Comparison of ENCODE assay signal across 22 cellular contexts in the genomic region with DNA sequence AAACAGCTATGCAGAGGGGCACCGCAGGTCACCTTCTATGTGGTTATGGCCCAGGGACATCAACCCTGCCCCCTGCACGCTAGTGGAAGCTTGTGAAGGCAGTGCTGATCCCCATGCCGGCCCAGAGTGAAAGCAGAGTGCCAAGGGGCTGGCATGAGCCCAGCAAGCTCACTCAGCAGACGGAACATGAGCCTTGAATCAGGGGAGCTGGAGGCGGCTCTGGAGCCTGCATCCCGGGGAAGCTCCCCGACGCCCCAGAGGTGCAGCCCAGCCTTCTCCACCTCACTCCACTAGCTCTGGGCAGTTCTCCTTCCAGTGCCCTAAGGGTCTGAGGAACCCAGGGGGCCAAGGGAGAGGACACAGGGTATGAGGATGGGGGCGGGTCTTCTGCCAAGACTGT. TPM values are rescaled to one million over a fixed set of nuclear protein-coding genes. Genes with fewer than 3 reads are reported as not detected.
DNase-seq lines count a peak whose midpoint lies in the region; ATAC-seq and TF ChIP-seq lines count a peak whose summit lies in the region.
"Had no signal": no experiment of that assay in that cellular context is flagged by ENCODE, and none has a peak within 500 bp of the region (broad histone marks: within the 10 kb centered on the region; RNA-seq: fewer than 3 reads in every experiment).

No MANE protein-coding gene starts in this region.

- intact Hi-C loops in adrenal gland (cut with DNase I) (loop anchor here (10.0 kb wide), 2 partner anchors 138 to 398 kb away; no protein-coding TSS in a partner anchor), testis (cut with DNase I; ENCODE audit: low total_unique reads) (loop anchor here (10.0 kb wide), 1 partner anchor 118 kb away; a partner anchor contains a TSS)

- DNase-seq in adrenal gland, result peak; percentile 70 to 89 (median 82)
- DNase-seq in fibroblast of gingiva (ENCODE audit: low read depth), result peak; percentile 69
- peak; percentile 77 for DNase-seq in testis
- DNase-seq in T-helper 2 cell treated with Interferon-gamma antibody and Interleukin-4, amounts not matched to agents 5 μg/mL and 100 μg/mL, for 36 hours (ENCODE audit: low spot score), result no peak
- DNase-seq in activated T-cell treated with anti-CD3 and anti-CD28 coated beads for 4 hours, result no peak
- DNase-seq: activated naive CD4-positive, alpha-beta T cell treated with anti-CD3 and anti-CD28 coated beads for 36 hours; DMS79 treated with DMSO at 0.1 percent for 48 hours; lower lobe of right lung; NCI-H1930; NCI-H526 treated with DMSO at 0.1 percent for 48 hours; nephron progenitor cell; stimulated activated naive CD8-positive, alpha-beta T cell treated with anti-CD3 and anti-CD28 coated beads, Interleukin-15, amount 100 ng/mL, for 72 hours; T-helper 1 cell had no signal

- H3K27ac ChIP-seq in adrenal gland (peak overlapping the region in 2 of 5 donors; percentile 26 to 44), muscle layer of duodenum (ENCODE audit: low read length) (peak overlapping the region; percentile 45), testis (no peak overlapping the region)
- H3K27ac ChIP-seq: BLaER1 treated with 17β-estradiol and CSF1 and Interleukin-3, amounts not matched to agents 10 nM and 100 nM; epithelial cell of prostate had no signal

- H3K9me3 Mint-ChIP-seq in T-helper 2 cell treated with Interferon-gamma antibody and Interleukin-4, amounts not matched to agents 5 μg/mL and 100 μg/mL, for 36 hours, result no peaks in the 10 kb centered on the region
- H3K9me3 Mint-ChIP-seq: activated naive CD4-positive, alpha-beta T cell treated with anti-CD3 and anti-CD28 coated beads for 36 hours; nephron progenitor cell; stimulated activated naive CD8-positive, alpha-beta T cell treated with anti-CD3 and anti-CD28 coated beads, Interleukin-15, amount 100 ng/mL, for 72 hours had no signal

- ATAC-seq in HG02884 (IDR thresholded peaks at IDR 0.05; ENCODE audit: unreplicated experiment) (no peak), HG02852 (IDR thresholded peaks at IDR 0.05; ENCODE audit: unreplicated experiment) (no peak)
- ATAC-seq: lower lobe of right lung; Panc1; stimulated activated naive CD8-positive, alpha-beta T cell treated with anti-CD3 and anti-CD28 coated beads, Interleukin-15, amount 100 ng/mL, for 72 hours had no signal

- H3K4me3 Mint-ChIP-seq in T-helper 2 cell treated with Interferon-gamma antibody and Interleukin-4, amounts not matched to agents 5 μg/mL and 100 μg/mL, for 36 hours, result no peak overlapping the region
- H3K4me3 Mint-ChIP-seq: activated naive CD4-positive, alpha-beta T cell treated with anti-CD3 and anti-CD28 coated beads for 36 hours; nephron progenitor cell; stimulated activated naive CD8-positive, alpha-beta T cell treated with anti-CD3 and anti-CD28 coated beads, Interleukin-15, amount 100 ng/mL, for 72 hours had no signal

- WGBS in adrenal gland, 4 donors, result 31 to 61% (median 45%) methylated on average over 3 to 9 of the region's 9 CpGs
- 43 to 56% methylated on average over 4 to 9 of the region's 9 CpGs for WGBS in testis, 2 donors

- peaks cover 20% of the 10 kb centered on the region for H3K36me3 Mint-ChIP-seq in T-helper 2 cell treated with Interferon-gamma antibody and Interleukin-4, amounts not matched to agents 5 μg/mL and 100 μg/mL, for 36 hours (ENCODE audit: low read depth)

- H3K4me1 Mint-ChIP-seq in T-helper 2 cell treated with Interferon-gamma antibody and Interleukin-4, amounts not matched to agents 5 μg/mL and 100 μg/mL, for 36 hours (ENCODE audit: low read depth), result no peaks in the 10 kb centered on the region

- no peak overlapping the region for H3K4me3 ChIP-seq in adrenal gland
- H3K4me3 ChIP-seq in muscle layer of duodenum (ENCODE audit: low read depth in 1 of 2, low read length in 2 of 2), result no peak overlapping the region
- no peak overlapping the region for H3K4me3 ChIP-seq in testis
- H3K4me3 ChIP-seq: BLaER1 treated with 17β-estradiol and CSF1 and Interleukin-3, amounts not matched to agents 10 nM and 100 nM; lower lobe of right lung; skin epidermis had no signal

- no peaks in the 10 kb centered on the region for H3K27me3 ChIP-seq in adrenal gland
- H3K27me3 ChIP-seq in muscle layer of duodenum (ENCODE audit: low read depth, low read length), result no peaks in the 10 kb centered on the region
- no peaks in the 10 kb centered on the region for H3K27me3 ChIP-seq in testis
- H3K27me3 ChIP-seq: BLaER1 treated with 17β-estradiol and CSF1 and Interleukin-3, amounts not matched to agents 10 nM and 100 nM had no signal

- H3K9me3 ChIP-seq in adrenal gland (replicated peaks in 1 of 3) (no peaks in the 10 kb centered on the region), muscle layer of duodenum (ENCODE audit: control insufficient read depth in 1 of 2, low read length in 2 of 2) (no peaks in the 10 kb centered on the region), testis (no peaks in the 10 kb centered on the region)
- H3K9me3 ChIP-seq: BLaER1 treated with 17β-estradiol and CSF1 and Interleukin-3, amounts not matched to agents 10 nM and 100 nM; lower lobe of right lung had no signal

- TF ChIP-seq CTCF in adrenal gland (IDR thresholded peaks at IDR 0.05), result no peak
- no peak for TF ChIP-seq CTCF in testis (IDR thresholded peaks at IDR 0.05)

- no peak for TF ChIP-seq POLR2A in adrenal gland (IDR thresholded peaks at IDR 0.05)
- no peak for TF ChIP-seq POLR2A in testis (IDR thresholded peaks at IDR 0.05)

- H3K36me3 ChIP-seq in adrenal gland (replicated peaks in 1 of 2), result peaks cover 0 to 47% of the 10 kb centered on the region in 2 donors
- H3K36me3 ChIP-seq in muscle layer of duodenum (ENCODE audit: control insufficient read depth in 1 of 2, insufficient read depth in 2 of 2, low read length in 2 of 2), result peaks cover 25 to 33% of the 10 kb centered on the region in 2 donors
- H3K36me3 ChIP-seq in testis (ENCODE audit: low read depth, missing control alignments), result no peaks in the 10 kb centered on the region

- H3K4me1 ChIP-seq in adrenal gland (replicated peaks in 1 of 2), result peaks cover 21 to 44% of the 10 kb centered on the region in 2 donors
- peaks cover 15 to 39% of the 10 kb centered on the region in 2 donors for H3K4me1 ChIP-seq in muscle layer of duodenum (ENCODE audit: control insufficient read depth in 1 of 2, insufficient read depth in 2 of 2, low read length in 2 of 2)
- peaks cover 22% of the 10 kb centered on the region for H3K4me1 ChIP-seq in testis

- H3K27me3 Mint-ChIP-seq in T-helper 2 cell treated with Interferon-gamma antibody and Interleukin-4, amounts not matched to agents 5 μg/mL and 100 μg/mL, for 36 hours (ENCODE audit: low read depth), result no peaks in the 10 kb centered on the region
- H3K27me3 Mint-ChIP-seq: stimulated activated naive CD8-positive, alpha-beta T cell treated with anti-CD3 and anti-CD28 coated beads, Interleukin-15, amount 100 ng/mL, for 72 hours had no signal

- H3K27ac Mint-ChIP-seq in T-helper 2 cell treated with Interferon-gamma antibody and Interleukin-4, amounts not matched to agents 5 μg/mL and 100 μg/mL, for 36 hours, result no peak overlapping the region
- H3K27ac Mint-ChIP-seq: activated naive CD4-positive, alpha-beta T cell treated with anti-CD3 and anti-CD28 coated beads for 36 hours had no signal

RNA-seq across cellular contexts. Expression of a gene that starts 19.0 kb away (rescaled TPM):
- total RNA-seq in adrenal gland (100 to 1,000 TPM in 3 of 8 donors, 10 to 100 TPM in 5; 32.3 to 211 (median 78.7) TPM), testis (1,000 to 10,000 TPM in 1 of 2 donors, 100 to 1,000 TPM in 1; 1,000 to 1,122 TPM)
- polyA plus RNA-seq in adrenal gland (100 to 1,000 TPM in 2 of 3 donors, 1 to 10 TPM in 1; 3.2 to 313 (median 125) TPM), testis (ENCODE audit: insufficient read depth, low read depth, low replicate concordance) (493 TPM)

RNA-seq across cellular contexts. Expression of a gene that starts 37.8 kb away (rescaled TPM):
- total RNA-seq in adrenal gland (100 to 1,000 TPM in 1 of 8 donors, 10 to 100 TPM in 7; 38.9 to 119 (median 73.7) TPM), testis (100 to 1,000 TPM in 1 of 2 donors, 10 to 100 TPM in 1; 90.3 to 118 TPM)
- polyA plus RNA-seq in adrenal gland (100 to 1,000 TPM in 2 of 3 donors, 1 to 10 TPM in 1; 9.1 to 160 (median 136) TPM), testis (ENCODE audit: insufficient read depth, low read depth, low replicate concordance) (80.5 TPM)

RNA-seq across cellular contexts. Expression of a gene that starts 59.6 kb away (rescaled TPM):
- total RNA-seq in adrenal gland, result 10 to 100 TPM in 7 of 8 donors, 1 to 10 TPM in 1; 8.7 to 38.2 (median 22.5) TPM
- polyA plus RNA-seq in adrenal gland, result 10 to 100 TPM in 1 of 3 donors, 1 to 10 TPM in 2; 5.1 to 18.4 (median 8.5) TPM
- 1 to 10 TPM; 1.6 to 4.0 TPM for total RNA-seq in testis
- 3.4 TPM for polyA plus RNA-seq in testis (ENCODE audit: insufficient read depth, low read depth, low replicate concordance)
- total RNA-seq: activated naive CD4-positive, alpha-beta T cell treated with anti-CD3 and anti-CD28 coated beads for 36 hours; HT-29; M059J had no signal

Comparison
In these comparisons a context has a peak if more than half of its experiments do, and no peak if none do; other contexts are left out.
1. DNase-seq: peak in adrenal gland (7 of 7), fibroblast of gingiva (single experiment) and testis (single experiment); none in T-helper 2 cell treated with Interferon-gamma antibody and Interleukin-4, amounts not matched to agents 5 μg/mL and 100 μg/mL, for 36 hours (single experiment) and activated T-cell treated with anti-CD3 and anti-CD28 coated beads for 4 hours (single experiment).
2. RNA of a gene that starts 19.0 kb away (total RNA-seq): 1,000 to 1,122 TPM in testis; 32.3 to 211 TPM in adrenal gland; every median in the first group is over 4 times any median in the second.